In the genomic region with DNA sequence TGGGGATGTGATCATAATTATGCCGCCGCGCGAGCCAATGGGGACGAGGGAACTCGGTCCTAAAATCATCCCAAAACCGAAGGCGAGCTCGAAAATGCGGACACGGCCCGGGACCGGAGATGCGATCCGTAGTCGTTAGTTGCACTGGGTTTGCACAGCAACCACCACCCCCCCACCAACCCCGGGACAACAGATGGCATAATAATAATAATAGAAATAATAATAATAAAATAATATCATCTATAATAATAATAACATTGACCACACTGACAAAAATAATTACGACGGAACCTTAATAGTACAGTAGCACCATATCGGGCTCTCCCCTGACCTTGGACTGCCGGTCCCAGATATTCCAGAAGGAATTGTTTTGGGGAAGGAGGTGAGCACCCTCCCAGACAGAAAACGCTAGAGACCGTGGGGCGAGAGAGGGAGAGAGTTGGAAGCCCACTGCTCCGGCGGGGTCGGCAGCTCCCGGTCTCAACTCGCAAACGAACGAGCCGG, we compare ENCODE assay signal across 11 cellular contexts. TPM values are rescaled to one million over a fixed set of nuclear protein-coding genes. Genes with fewer than 3 reads are reported as not detected.
DNase-seq lines count a peak whose midpoint lies in the region; ATAC-seq and TF ChIP-seq lines count a peak whose summit lies in the region.
"Had no signal": no experiment of that assay in that cellular context is flagged by ENCODE, and none has a peak within 500 bp of the region (broad histone marks: within the 10 kb centered on the region; RNA-seq: fewer than 3 reads in every experiment).

No MANE protein-coding gene starts in this region.

- H3K4me1 ChIP-seq in mesodermal cell (ENCODE audit: control insufficient read depth, insufficient read depth, low read length, poor library complexity, severe bottlenecking), result peaks cover 27% of the 10 kb centered on the region

- H3K4me3 ChIP-seq in AG09309 (ENCODE audit: control insufficient read depth, low read depth, low read length), result peak overlapping the region; percentile 40
- peak overlapping the region; percentile 65 for H3K4me3 ChIP-seq in choroid plexus epithelial cell (ENCODE audit: low read depth, low read length)
- peak overlapping the region; percentile 18 for H3K4me3 ChIP-seq in mesodermal cell (ENCODE audit: extremely low read depth, insufficient read depth, low read length, poor library complexity, severe bottlenecking)

- no peak for DNase-seq in AG09309 (ENCODE audit: low read depth)
- DNase-seq in GOT3 (lab: John Stamatoyannopoulos, UW), result peak; percentile 51
- peak; percentile 85 for DNase-seq in choroid plexus epithelial cell (ENCODE audit: low read depth)
- no peak for DNase-seq in A172 (ENCODE audit: low spot score)
- DNase-seq in SHP77 (lab: John Stamatoyannopoulos, UW), result no peak
- no peak for DNase-seq in D341Med (ENCODE audit: low spot score)
- DNase-seq: GF-D8; IMR-90; stimulated activated CD4-positive, alpha-beta T cell treated with anti-CD3 and anti-CD28 coated beads, Interleukin-4, amount 100 ng/mL, for 24 hours had no signal

- no peaks in the 10 kb centered on the region for H3K36me3 ChIP-seq in mesodermal cell (ENCODE audit: control insufficient read depth, insufficient read depth, low read length)

- TF ChIP-seq CTCF in AG09309 (IDR thresholded peaks at IDR 0.05; ENCODE audit: control insufficient read depth, insufficient read depth, low read depth, low read length, missing control alignments) (no peak), choroid plexus epithelial cell (conservative IDR thresholded peaks at IDR 0.05; ENCODE audit: low read depth, low read length) (no peak)

- no peak overlapping the region for H3K27ac ChIP-seq in mesodermal cell (ENCODE audit: low read depth, low read length, severe bottlenecking)

- 1 to 2% methylated on average over 16 to 18 of the region's 32 CpGs for WGBS in mesodermal cell (ENCODE audit: insufficient coverage in 2 of 2), 2 experiments

- ATAC-seq in HG02571 (IDR thresholded peaks at IDR 0.05; ENCODE audit: unreplicated experiment), result no peak

- H3K9me3 ChIP-seq in mesodermal cell (ENCODE audit: control insufficient read depth, low read length), result no peaks in the 10 kb centered on the region

RNA-seq across cellular contexts. Expression of gene EMX2, which starts 1.1 kb away (rescaled TPM):
- not detected for polyA plus RNA-seq in mesodermal cell (2013, experiment 1 of 2)
- 0.20 TPM for polyA plus RNA-seq in mesodermal cell (2013, experiment 2 of 2)
- 0.05 and 0.81 TPM in 2 replicates for total RNA-seq in A172 (2014; rRNA removed; shearing (Covaris generic))
- total RNA-seq: IMR-90 had no signal
- polyA plus RNA-seq: IMR-90 had no signal

Comparison
In these comparisons a context has a peak if more than half of its experiments do, and no peak if none do; other contexts are left out.
1. DNase-seq: peak in GOT3 (single experiment) and choroid plexus epithelial cell (single experiment); none in AG09309 (single experiment), A172 (single experiment), SHP77 (0 of 2) and D341Med (single experiment).
2. Peak in every context shown above with its lines, with median percentiles within 50 percentile points of each other: H3K4me3 ChIP-seq.